ENCODE assay signal across 26 cellular contexts in the genomic region with DNA sequence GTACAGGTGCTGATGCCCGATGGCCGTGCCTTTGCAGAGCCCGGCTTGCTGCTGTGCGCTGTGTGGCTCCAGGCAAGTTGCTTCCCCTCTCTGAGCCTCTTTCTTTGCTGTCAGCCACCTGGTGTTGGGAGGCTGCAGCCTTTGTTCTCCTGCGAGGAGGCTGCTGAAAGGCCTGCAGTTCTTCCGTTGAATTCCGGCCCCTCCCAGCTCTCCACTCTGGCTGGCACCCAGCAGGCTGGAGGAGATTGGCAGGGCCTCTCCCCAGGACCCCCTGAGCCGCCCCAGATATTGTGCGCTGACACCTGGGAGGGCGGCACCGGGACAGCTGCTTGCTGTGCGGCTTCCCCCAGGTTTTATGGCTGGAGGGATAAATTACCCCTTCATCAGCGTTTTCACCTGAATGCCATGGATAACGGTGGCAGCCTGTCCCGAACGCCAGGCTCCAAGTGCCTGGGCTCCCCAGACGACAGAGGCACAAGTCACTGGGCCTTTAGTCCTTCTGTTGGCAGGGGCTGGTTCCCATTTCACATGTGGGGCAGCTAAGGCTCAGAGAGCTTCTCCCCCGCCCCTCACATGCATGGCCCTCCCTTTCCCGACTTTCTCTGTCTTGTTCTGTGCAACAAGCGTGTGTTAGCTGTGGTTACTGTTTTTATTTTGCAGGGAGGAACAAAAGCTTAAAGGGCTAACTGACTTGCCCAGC. TPM values are rescaled to one million over a fixed set of nuclear protein-coding genes. Genes with fewer than 3 reads are reported as not detected.
A peak's percentile ranks its signal among the peaks of the same experiment; 100 is the strongest.
DNase-seq lines count a peak whose midpoint lies in the region; ATAC-seq, FAIRE-seq and TF ChIP-seq lines count a peak whose summit lies in the region.
"Had no signal": no experiment of that assay in that cellular context is flagged by ENCODE, and none has a peak within 500 bp of the region (broad histone marks: within the 10 kb centered on the region; RNA-seq: fewer than 3 reads in every experiment).

No MANE protein-coding gene starts in this region.

- CTCF ChIA-PET in HepG2 (lab: Yijun Ruan, JAX; ENCODE audit: low intra/inter-chr PET ratio, low total read pairs): no interaction called here

- no peaks in the 10 kb centered on the region for H3K36me3 Mint-ChIP-seq in glutamatergic neuron (ENCODE audit: unreplicated experiment)
- H3K36me3 Mint-ChIP-seq: stimulated activated effector memory CD8-positive, alpha-beta T cell treated with anti-CD3 and anti-CD28 coated beads, Interleukin-12 subunit alpha, Interleukin-12 subunit beta, amount 100 ng/mL, for 72 hours had no signal

- no peak for TF ChIP-seq CTCF in HepG2 (CRISPR knock-in tag; IDR thresholded peaks at IDR 0.05)
- no peak for TF ChIP-seq CTCF in right lobe of liver (IDR thresholded peaks at IDR 0.05)
- TF ChIP-seq CTCF in glutamatergic neuron (IDR thresholded peaks at IDR 0.05; ENCODE audit: partially characterized antibody, unreplicated experiment): no peak
- TF ChIP-seq CTCF in psoas muscle (IDR thresholded peaks at IDR 0.05): no peak
- no peak for TF ChIP-seq CTCF in colonic mucosa (IDR thresholded peaks at IDR 0.05)

- peaks cover 31% of the 10 kb centered on the region for H3K27me3 Mint-ChIP-seq in glutamatergic neuron (ENCODE audit: unreplicated experiment)
- H3K27me3 Mint-ChIP-seq: activated CD4-positive, alpha-beta memory T cell treated with anti-CD3 and anti-CD28 coated beads, Interleukin-2, amount 10 ng/mL, durations not matched to agents 7 days and 5 days; memory B cell had no signal

- H3K27me3 ChIP-seq in HepG2 (ENCODE audit: control insufficient read depth in 1 of 2, insufficient read depth in 2 of 2, low read length in 2 of 2): no peaks in the 10 kb centered on the region
- H3K27me3 ChIP-seq in right lobe of liver: no peaks in the 10 kb centered on the region
- H3K27me3 ChIP-seq in psoas muscle (ENCODE audit: insufficient read depth in 3 of 3, low read length in 2 of 3): no peaks in the 10 kb centered on the region
- no peaks in the 10 kb centered on the region for H3K27me3 ChIP-seq in colonic mucosa
- H3K27me3 ChIP-seq: heart left ventricle had no signal

- ATAC-seq in HepG2 (no peak), right lobe of liver (no peak), GM18861 (IDR thresholded peaks at IDR 0.05; ENCODE audit: unreplicated experiment) (no peak), psoas muscle (no peak)
- ATAC-seq: HCT116, heart left ventricle, left colon had no signal

- no peaks in the 10 kb centered on the region for H3K9me3 ChIP-seq in HepG2 (ENCODE audit: low read length)
- no peaks in the 10 kb centered on the region for H3K9me3 ChIP-seq in right lobe of liver
- no peaks in the 10 kb centered on the region for H3K9me3 ChIP-seq in psoas muscle
- no peaks in the 10 kb centered on the region for H3K9me3 ChIP-seq in colonic mucosa
- H3K9me3 ChIP-seq: heart left ventricle had no signal

- no peak overlapping the region for H3K27ac ChIP-seq in HepG2 (ENCODE audit: extremely low read length, insufficient read depth, low read length)
- H3K27ac ChIP-seq in right lobe of liver: no peak overlapping the region
- no peak overlapping the region for H3K27ac ChIP-seq in psoas muscle
- no peak overlapping the region for H3K27ac ChIP-seq in colonic mucosa

- TF ChIP-seq EP300 in HepG2 (IDR thresholded peaks at IDR 0.05; ENCODE audit: low read depth in 2 of 2, low read length in 2 of 2) (no peak), HepG2 (CRISPR knock-in tag; IDR thresholded peaks at IDR 0.05; ENCODE audit: borderline replicate concordance) (no peak)

- 96% methylated on average over 15 of the region's 20 CpGs for WGBS in HepG2 (ENCODE audit: low lambda C conversion rate)
- 83% methylated on average over 8 of the region's 20 CpGs for WGBS in right lobe of liver (ENCODE audit: insufficient coverage, low coverage, low lambda C conversion rate, missing lambda C conversion rate)
- WGBS in psoas muscle, 3 donors: 85 to 88% (median 87%) methylated on average over 20 of the region's 20 CpGs

- no peaks in the 10 kb centered on the region; a peak in 4 of 5 replicates for H3K36me3 ChIP-seq in HepG2 (replicated peaks in 1 of 2; ENCODE audit: control insufficient read depth in 1 of 2, insufficient read depth in 2 of 2, low read length in 2 of 2)
- no peaks in the 10 kb centered on the region for H3K36me3 ChIP-seq in right lobe of liver
- H3K36me3 ChIP-seq in psoas muscle (ENCODE audit: insufficient read depth in 1 of 2, low read depth in 1 of 2): no peaks in the 10 kb centered on the region
- no peaks in the 10 kb centered on the region for H3K36me3 ChIP-seq in colonic mucosa
- H3K36me3 ChIP-seq: heart left ventricle had no signal

- H3K79me2 ChIP-seq in HepG2 (ENCODE audit: insufficient read depth, low read length): peaks cover 69% of the 10 kb centered on the region

- BruUV-seq in HepG2 (replicated peaks; lab: Mats Ljungman, UMichigan): no TSS peak

- TF ChIP-seq POLR2A in HepG2 (IDR thresholded peaks at IDR 0.05; ENCODE audit: insufficient read depth in 1 of 2, low read depth in 2 of 2, low read length in 2 of 2) (no peak), right lobe of liver (IDR thresholded peaks at IDR 0.05) (no peak)

- H3K4me1 ChIP-seq in HepG2 (ENCODE audit: insufficient read depth, low read length) (peaks cover 18% of the 10 kb centered on the region), right lobe of liver (peaks cover 0 to 28% (median 9%) of the 10 kb centered on the region in 4 donors), psoas muscle (peaks cover 45% of the 10 kb centered on the region), colonic mucosa (peaks cover 23% of the 10 kb centered on the region)

- no peak overlapping the region for H2AFZ ChIP-seq in HepG2 (ENCODE audit: low read length)

- H3K9ac ChIP-seq in HepG2 (ENCODE audit: insufficient read depth, low read depth, low read length) (no peak overlapping the region), colonic mucosa (ENCODE audit: low read depth in 2 of 2, low read length in 2 of 2) (no peak overlapping the region)

- peaks cover 60% of the 10 kb centered on the region for H4K20me1 ChIP-seq in HepG2 (ENCODE audit: insufficient read depth, low read length)

- no peak for FAIRE-seq in HepG2 (lab: Jason Lieb, UNC)
- FAIRE-seq: D721Med, GM12892 had no signal

- peaks cover 79% of the 10 kb centered on the region for H3K4me1 Mint-ChIP-seq in glutamatergic neuron (ENCODE audit: low read depth, unreplicated experiment)
- H3K4me1 Mint-ChIP-seq: activated CD4-positive, alpha-beta memory T cell treated with anti-CD3 and anti-CD28 coated beads, Interleukin-2, amount 10 ng/mL, durations not matched to agents 7 days and 5 days had no signal

- DNase-seq in HepG2 (ENCODE audit: low spot score) (no peak), right lobe of liver (no peak), NCI-H69 (lab: John Stamatoyannopoulos, UW) (peak; percentile 87), glutamatergic neuron (no peak), KG1 (lab: John Stamatoyannopoulos, UW) (no peak), psoas muscle (no peak), colonic mucosa (no peak)
- DNase-seq: activated CD4-positive, alpha-beta memory T cell treated with anti-CD3 and anti-CD28 coated beads, Interleukin-2, amount 10 ng/mL, durations not matched to agents 7 days and 5 days; activated effector memory CD4-positive, alpha-beta T cell treated with Interleukin-2 at 50 U/mL for 16 hours; C1 segment of cervical spinal cord; cerebellar nuclear complex; heart left ventricle; KBM-7; left colon; MM.1S; NCI-H446 treated with DMSO at 0.1 percent for 48 hours; occipital lobe; SIG-M5; stimulated activated CD4-positive, alpha-beta T cell treated with anti-CD3 and anti-CD28 coated beads, Interleukin-2, amount 100 ng/mL, for 48 hours; SW 1271 had no signal

- H3K4me2 ChIP-seq in HepG2 (ENCODE audit: low read depth, low read length): no peak overlapping the region

- in situ Hi-C loops in HepG2 (cut with HindIII; ENCODE audit: extremely low pct_ligation_motif_present, low pct_unique_long_range_greater_than_20kb): no loop called here

- POLR2A ChIA-PET in HepG2 (lab: Yijun Ruan, JAX): no interaction called here

- intact Hi-C loops in HepG2 (cut with micrococcal nuclease; ENCODE audit: unreplicated experiment): no loop called here
- intact Hi-C loops in right lobe of liver (cut with DNase I): no loop called here
- intact Hi-C loops in psoas muscle (cut with DNase I): no loop called here
- intact Hi-C loops in colonic mucosa (cut with DNase I): no loop called here

- H3K4me3 ChIP-seq in HepG2 (replicated peaks in 1 of 3; ENCODE audit: insufficient read depth in 1 of 3, low read depth in 2 of 3, low read length in 3 of 3) (no peak overlapping the region), right lobe of liver (no peak overlapping the region), psoas muscle (no peak overlapping the region), colonic mucosa (no peak overlapping the region)
- H3K4me3 ChIP-seq: heart left ventricle had no signal

- H3K9me3 Mint-ChIP-seq in glutamatergic neuron (ENCODE audit: unreplicated experiment): peaks cover 43% of the 10 kb centered on the region
- H3K9me3 Mint-ChIP-seq: activated CD4-positive, alpha-beta memory T cell treated with anti-CD3 and anti-CD28 coated beads, Interleukin-2, amount 10 ng/mL, durations not matched to agents 7 days and 5 days; memory B cell; stimulated activated effector memory CD8-positive, alpha-beta T cell treated with anti-CD3 and anti-CD28 coated beads, Interleukin-12 subunit alpha, Interleukin-12 subunit beta, amount 100 ng/mL, for 72 hours had no signal

- no peak for TF ChIP-seq RAD21 in HepG2 (CRISPR knock-in tag; IDR thresholded peaks at IDR 0.05)

- peak overlapping the region; percentile 69 for H3K4me3 Mint-ChIP-seq in glutamatergic neuron (ENCODE audit: unreplicated experiment)
- H3K4me3 Mint-ChIP-seq: activated CD4-positive, alpha-beta memory T cell treated with anti-CD3 and anti-CD28 coated beads, Interleukin-2, amount 10 ng/mL, durations not matched to agents 7 days and 5 days; memory B cell; stimulated activated effector memory CD8-positive, alpha-beta T cell treated with anti-CD3 and anti-CD28 coated beads, Interleukin-12 subunit alpha, Interleukin-12 subunit beta, amount 100 ng/mL, for 72 hours had no signal

- peak overlapping the region; percentile 19 for H3K27ac Mint-ChIP-seq in glutamatergic neuron (ENCODE audit: unreplicated experiment)
- H3K27ac Mint-ChIP-seq: activated CD4-positive, alpha-beta memory T cell treated with anti-CD3 and anti-CD28 coated beads, Interleukin-2, amount 10 ng/mL, durations not matched to agents 7 days and 5 days; memory B cell had no signal

RNA-seq across cellular contexts. Expression of gene GSE1, which starts 35.1 kb away (rescaled TPM):
- total RNA-seq in HepG2 (2016; rRNA removed; fragmentation: Illumina TruSeq; extraction: Trizol): 16.1 and 19.5 TPM in 2 replicates
- 13.0 and 16.7 TPM in 2 replicates for total RNA-seq in HepG2 (2016; cell fraction: cytosol; rRNA removed; fragmentation: Illumina TruSeq; extraction: Trizol; ENCODE audit: low read depth)
- 15.4 and 17.4 TPM in 2 replicates for total RNA-seq in HepG2 (2016; cell fraction: insoluble cytoplasmic fraction; rRNA removed; fragmentation: Illumina TruSeq; extraction: Trizol)
- total RNA-seq in HepG2 (2016; cell fraction: membrane; rRNA removed; fragmentation: Illumina TruSeq; extraction: Trizol): 18.2 and 21.4 TPM in 2 replicates
- 31.6 and 33.0 TPM in 2 replicates for total RNA-seq in HepG2 (2016; cell fraction: nucleus; rRNA removed; fragmentation: Illumina TruSeq; extraction: Trizol)
- 31.2 and 37.7 TPM in 2 replicates for polyA plus RNA-seq in HepG2 (2011; rRNA removed)
- 20.9 and 26.7 TPM in 2 replicates for polyA plus RNA-seq in HepG2 (2011; cell fraction: cytosol; rRNA removed)
- polyA plus RNA-seq in HepG2 (2011; cell fraction: nucleus; rRNA removed): 132 and 135 TPM in 2 replicates
- polyA plus RNA-seq in HepG2 (2012): 43.5 and 43.7 TPM in 2 replicates
- 1.4 and 1.7 TPM in 2 replicates for polyA plus RNA-seq in HepG2 (2016; cell fraction: cytosol; fragmentation: Illumina TruSeq; extraction: Trizol; ENCODE audit: low read depth)
- 22.8 and 30.2 TPM in 2 replicates for polyA plus RNA-seq in HepG2 (2016; cell fraction: insoluble cytoplasmic fraction; fragmentation: Illumina TruSeq; extraction: Trizol; ENCODE audit: low read depth)
- polyA plus RNA-seq in HepG2 (2016; cell fraction: membrane; fragmentation: Illumina TruSeq; extraction: Trizol; ENCODE audit: low read depth): 4.4 and 5.4 TPM in 2 replicates
- polyA plus RNA-seq in HepG2 (2016; cell fraction: nucleus; fragmentation: Illumina TruSeq; extraction: Trizol; ENCODE audit: insufficient read depth, low read depth): 70.9 and 78.3 TPM in 2 replicates
- polyA minus RNA-seq in HepG2 (2011; rRNA and poly(A)+ RNA removed; ENCODE audit: low replicate concordance): 24.8 and 50.4 TPM in 2 replicates
- 36.3 and 45.8 TPM in 2 replicates for polyA minus RNA-seq in HepG2 (2011; cell fraction: cytosol; rRNA and poly(A)+ RNA removed)
- polyA minus RNA-seq in HepG2 (2011; cell fraction: nucleus; rRNA and poly(A)+ RNA removed): 83.8 and 96.8 TPM in 2 replicates
- 10 to 100 TPM; 30.0 to 48.0 (median 38.8) TPM for total RNA-seq in right lobe of liver
- total RNA-seq in glutamatergic neuron (ENCODE audit: unreplicated experiment): 473 TPM
- 10 to 100 TPM; 47.0 to 90.5 (median 64.6) TPM for total RNA-seq in psoas muscle
- polyA plus RNA-seq in psoas muscle: 10 to 100 TPM; 10.8 to 34.7 (median 22.0) TPM
- total RNA-seq in colonic mucosa: 100 to 1,000 TPM in 1 of 2 donors, 10 to 100 TPM in 1; 79.2 to 103 TPM
